In genomic region chr19:17309962-17310461, GRCh38 we compare ENCODE assay signal across 1 cellular context.
TF ChIP-seq lines count a peak whose summit lies in the region.

No MANE protein-coding gene starts in this region.

TF ChIP-seq in endothelial cell of umbilical vein, 7 proteins besides CTCF, POLR2A, EP300 and RAD21:
- TF ChIP-seq FOS (IDR thresholded peaks at IDR 0.05; ENCODE audit: borderline replicate concordance, insufficient read depth, low read length) (no peak), JUN (IDR thresholded peaks at IDR 0.05; ENCODE audit: borderline replicate concordance, insufficient read depth, insufficient read length, low read depth) (no peak), EZH2 (IDR thresholded peaks at IDR 0.05; ENCODE audit: borderline replicate concordance, low read depth, low read length, severe bottlenecking) (no peak)
